1 cellular context compared by ENCODE assay signal in the genomic region with DNA sequence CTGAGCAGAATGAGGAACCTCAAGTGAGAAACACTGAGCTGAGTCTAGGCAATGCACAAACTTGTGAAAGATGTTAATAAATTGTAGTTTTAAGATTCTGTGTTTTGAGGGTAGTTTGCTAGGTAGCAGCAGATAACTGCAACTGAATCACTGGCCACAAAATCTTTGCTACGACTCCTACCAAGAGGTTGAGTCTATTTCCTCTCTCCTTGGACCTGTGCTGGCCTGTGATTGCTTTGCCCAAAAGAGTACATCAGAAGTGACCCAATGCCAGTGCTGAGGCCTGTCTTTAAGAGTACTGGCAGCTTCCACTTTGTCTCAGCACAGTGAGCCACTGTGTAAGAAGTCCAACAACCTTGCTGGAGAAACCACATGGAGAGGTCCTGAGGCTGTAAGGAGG.
TF ChIP-seq lines count a peak whose summit lies in the region.

No MANE protein-coding gene starts in this region.

TF ChIP-seq in IMR-90, 13 proteins besides CTCF, POLR2A, EP300 and RAD21:
- TF ChIP-seq BHLHE40 (IDR thresholded peaks at IDR 0.05; ENCODE audit: low read depth, low read length) (no peak), MAFK (IDR thresholded peaks at IDR 0.05; ENCODE audit: low read depth, low read length) (no peak), RCOR1 (IDR thresholded peaks at IDR 0.05; ENCODE audit: insufficient replicate concordance, low read length) (no peak), MAZ (IDR thresholded peaks at IDR 0.05; ENCODE audit: borderline replicate concordance, low read depth, low read length) (no peak), SMC3 (IDR thresholded peaks at IDR 0.05; ENCODE audit: low read depth, low read length) (no peak), CHD1 (IDR thresholded peaks at IDR 0.05; ENCODE audit: low read depth, low read length) (no peak), CEBPB (IDR thresholded peaks at IDR 0.05; ENCODE audit: low read depth, low read length) (no peak), MXI1 (IDR thresholded peaks at IDR 0.05; ENCODE audit: borderline replicate concordance, low read depth, low read length) (no peak), NFE2L2 (IDR thresholded peaks at IDR 0.05; ENCODE audit: low read depth, low read length) (no peak), RFX5 (IDR thresholded peaks at IDR 0.05; ENCODE audit: low read depth, low read length) (no peak)
- TF ChIP-seq, protein P1, sequence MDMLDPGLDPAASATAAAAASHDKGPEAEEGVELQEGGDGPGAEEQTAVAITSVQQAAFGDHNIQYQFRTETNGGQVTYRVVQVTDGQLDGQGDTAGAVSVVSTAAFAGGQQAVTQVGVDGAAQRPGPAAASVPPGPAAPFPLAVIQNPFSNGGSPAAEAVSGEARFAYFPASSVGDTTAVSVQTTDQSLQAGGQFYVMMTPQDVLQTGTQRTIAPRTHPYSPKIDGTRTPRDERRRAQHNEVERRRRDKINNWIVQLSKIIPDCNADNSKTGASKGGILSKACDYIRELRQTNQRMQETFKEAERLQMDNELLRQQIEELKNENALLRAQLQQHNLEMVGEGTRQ (IDR thresholded peaks at IDR 0.05; ENCODE audit: low read depth, low read length), result no peak
- TF ChIP-seq, protein P2, sequence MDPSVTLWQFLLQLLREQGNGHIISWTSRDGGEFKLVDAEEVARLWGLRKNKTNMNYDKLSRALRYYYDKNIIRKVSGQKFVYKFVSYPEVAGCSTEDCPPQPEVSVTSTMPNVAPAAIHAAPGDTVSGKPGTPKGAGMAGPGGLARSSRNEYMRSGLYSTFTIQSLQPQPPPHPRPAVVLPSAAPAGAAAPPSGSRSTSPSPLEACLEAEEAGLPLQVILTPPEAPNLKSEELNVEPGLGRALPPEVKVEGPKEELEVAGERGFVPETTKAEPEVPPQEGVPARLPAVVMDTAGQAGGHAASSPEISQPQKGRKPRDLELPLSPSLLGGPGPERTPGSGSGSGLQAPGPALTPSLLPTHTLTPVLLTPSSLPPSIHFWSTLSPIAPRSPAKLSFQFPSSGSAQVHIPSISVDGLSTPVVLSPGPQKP (IDR thresholded peaks at IDR 0.05; ENCODE audit: borderline replicate concordance, low read depth, low read length), result no peak
